ENCODE assay signal across 1 cellular context in the genomic region with DNA sequence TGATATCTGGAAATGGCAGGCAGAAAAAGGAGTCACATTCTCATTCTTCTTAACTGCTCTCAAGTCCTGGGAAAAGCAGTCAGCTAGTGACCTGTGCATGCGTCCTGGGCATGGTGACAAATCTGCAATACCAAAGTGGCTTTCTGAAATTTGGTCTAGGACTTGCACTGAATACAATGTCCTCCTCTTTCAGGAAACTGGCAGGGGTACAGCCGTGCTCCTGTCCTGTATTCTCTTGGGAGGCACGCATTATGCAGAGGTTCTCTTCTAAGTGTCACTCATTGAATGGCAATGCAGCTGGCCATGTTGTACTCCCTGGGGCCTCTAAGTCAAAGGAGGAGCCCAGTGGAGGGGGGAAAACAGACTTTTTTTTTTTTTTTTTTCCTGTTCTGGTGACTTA.
TF ChIP-seq lines count a peak whose summit lies in the region.

No MANE protein-coding gene starts in this region.

TF ChIP-seq in SK-N-SH treated with all-trans-retinoic acid at 6 μM for 48 hours, 23 proteins besides CTCF, POLR2A, EP300 and RAD21 (continued from another document):
- TF ChIP-seq, protein P1, sequence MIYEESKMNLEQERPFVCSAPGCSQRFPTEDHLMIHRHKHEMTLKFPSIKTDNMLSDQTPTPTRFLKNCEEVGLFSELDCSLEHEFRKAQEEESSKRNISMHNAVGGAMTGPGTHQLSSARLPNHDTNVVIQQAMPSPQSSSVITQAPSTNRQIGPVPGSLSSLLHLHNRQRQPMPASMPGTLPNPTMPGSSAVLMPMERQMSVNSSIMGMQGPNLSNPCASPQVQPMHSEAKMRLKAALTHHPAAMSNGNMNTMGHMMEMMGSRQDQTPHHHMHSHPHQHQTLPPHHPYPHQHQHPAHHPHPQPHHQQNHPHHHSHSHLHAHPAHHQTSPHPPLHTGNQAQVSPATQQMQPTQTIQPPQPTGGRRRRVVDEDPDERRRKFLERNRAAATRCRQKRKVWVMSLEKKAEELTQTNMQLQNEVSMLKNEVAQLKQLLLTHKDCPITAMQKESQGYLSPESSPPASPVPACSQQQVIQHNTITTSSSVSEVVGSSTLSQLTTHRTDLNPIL (CRISPR knock-in tag; IDR thresholded peaks at IDR 0.05; ENCODE audit: low read depth): no peak
- TF ChIP-seq ZFP30 (CRISPR knock-in tag; IDR thresholded peaks at IDR 0.05): no peak
- TF ChIP-seq, protein P2, sequence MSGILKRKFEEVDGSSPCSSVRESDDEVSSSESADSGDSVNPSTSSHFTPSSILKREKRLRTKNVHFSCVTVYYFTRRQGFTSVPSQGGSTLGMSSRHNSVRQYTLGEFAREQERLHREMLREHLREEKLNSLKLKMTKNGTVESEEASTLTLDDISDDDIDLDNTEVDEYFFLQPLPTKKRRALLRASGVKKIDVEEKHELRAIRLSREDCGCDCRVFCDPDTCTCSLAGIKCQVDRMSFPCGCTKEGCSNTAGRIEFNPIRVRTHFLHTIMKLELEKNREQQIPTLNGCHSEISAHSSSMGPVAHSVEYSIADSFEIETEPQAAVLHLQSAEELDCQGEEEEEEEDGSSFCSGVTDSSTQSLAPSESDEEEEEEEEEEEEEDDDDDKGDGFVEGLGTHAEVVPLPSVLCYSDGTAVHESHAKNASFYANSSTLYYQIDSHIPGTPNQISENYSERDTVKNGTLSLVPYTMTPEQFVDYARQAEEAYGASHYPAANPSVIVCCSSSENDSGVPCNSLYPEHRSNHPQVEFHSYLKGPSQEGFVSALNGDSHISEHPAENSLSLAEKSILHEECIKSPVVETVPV (CRISPR knock-in tag; IDR thresholded peaks at IDR 0.05): no peak
- no peak for TF ChIP-seq ZNF8 (CRISPR knock-in tag; IDR thresholded peaks at IDR 0.05)
- no peak for TF ChIP-seq ZC3H10 (CRISPR knock-in tag; IDR thresholded peaks at IDR 0.05)
- TF ChIP-seq SNAI2 (CRISPR knock-in tag; IDR thresholded peaks at IDR 0.05): no peak
